Comparison of ENCODE assay signal across 27 cellular contexts in the genomic region with DNA sequence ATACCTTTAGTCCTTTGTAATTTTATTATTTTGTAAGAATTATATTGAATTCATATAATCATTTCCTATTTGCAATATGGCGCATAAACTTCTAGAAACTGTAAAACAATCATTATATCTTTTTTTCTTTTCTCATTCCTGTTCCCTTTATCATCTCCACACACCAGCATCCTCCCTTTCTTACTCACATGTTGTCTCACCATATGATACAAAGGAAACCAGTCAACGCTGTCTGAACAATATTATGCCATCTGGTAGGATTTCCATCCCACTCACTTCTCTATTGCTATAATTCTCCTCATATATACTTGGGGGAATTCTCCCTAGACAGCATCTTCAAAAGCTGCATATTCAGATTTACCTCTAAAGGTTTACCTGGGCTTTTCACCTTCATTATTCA.
DNase-seq lines count a peak whose midpoint lies in the region; ATAC-seq and TF ChIP-seq lines count a peak whose summit lies in the region.
"Had no signal": no experiment of that assay in that cellular context is flagged by ENCODE, and none has a peak within 500 bp of the region (broad histone marks: within the 10 kb centered on the region; RNA-seq: fewer than 3 reads in every experiment).

No MANE protein-coding gene starts in this region.

- DNase-seq in GM23338 (ENCODE audit: low spot score) (no peak), NCI-H226 (peak; percentile 36), epithelial cell of prostate (ENCODE audit: low read depth, low spot score) (no peak), neural progenitor cell (ENCODE audit: low spot score) (no peak), NOMO-1 (lab: John Stamatoyannopoulos, UW; ENCODE audit: unreplicated experiment in 2 of 2) (no peak)
- no peak for DNase-seq in stimulated activated naive CD8-positive, alpha-beta T cell treated with anti-CD3 and anti-CD28 coated beads, Interleukin-15, Interleukin-2, amounts not matched to agents 100 U/mL and 50 U/mL, for 24 hours
- DNase-seq: activated CD4-positive, alpha-beta T cell treated with anti-CD3 and anti-CD28 coated beads, Interleukin-2, amount 10 ng/mL, durations not matched to agents 24 days and 14 days; activated naive CD4-positive, alpha-beta T cell; activated T-cell treated with anti-CD3 and anti-CD28 coated beads, Interleukin-2, amount 50 U/mL, for 48 hours; amniotic stem cell; CD4-positive, CD25-positive, alpha-beta regulatory T cell; endodermal cell; left ventricle myocardium inferior; midbrain; MV-4-11; naive thymus-derived CD8-positive, alpha-beta T cell; NCI-H146; NCI-H748 treated with DMSO at 0.1 percent for 48 hours; retina; stimulated activated CD4-positive, alpha-beta T cell treated with anti-CD3 and anti-CD28 coated beads, Interleukin-12 subunit alpha, Interleukin-12 subunit beta, amount 100 ng/mL, for 4 hours; stimulated activated CD4-positive, alpha-beta T cell treated with anti-CD3 and anti-CD28 coated beads, Interleukin-4, amount 100 ng/mL, for 4 hours; stimulated activated naive CD4-positive, alpha-beta T cell; T-helper 17 cell had no signal

- H3K27ac ChIP-seq in GM23338 (ENCODE audit: low read depth) (no peak overlapping the region), epithelial cell of prostate (peak overlapping the region; percentile 65), neural progenitor cell (no peak overlapping the region)
- H3K27ac ChIP-seq: left ventricle myocardium inferior, RWPE1, SK-N-MC, vagina had no signal

- ATAC-seq in GM23338 (no peak), HG02981 (IDR thresholded peaks at IDR 0.05; ENCODE audit: unreplicated experiment) (no peak)
- no peak for ATAC-seq in stimulated activated naive CD8-positive, alpha-beta T cell treated with anti-CD3 and anti-CD28 coated beads, Interleukin-15, Interleukin-2, amounts not matched to agents 100 U/mL and 50 U/mL, for 24 hours
- ATAC-seq: naive thymus-derived CD8-positive, alpha-beta T cell; T-helper 17 cell had no signal

- H3K4me1 Mint-ChIP-seq in GM23338 (peaks cover 21% of the 10 kb centered on the region), neural progenitor cell (peaks cover 22% of the 10 kb centered on the region)
- H3K4me1 Mint-ChIP-seq: activated CD4-positive, alpha-beta T cell treated with anti-CD3 and anti-CD28 coated beads, Interleukin-2, amount 10 ng/mL, durations not matched to agents 24 days and 14 days; CD4-positive, CD25-positive, alpha-beta regulatory T cell; T-helper 17 cell had no signal

- no peak for TF ChIP-seq CTCF in GM23338 (conservative IDR thresholded peaks at IDR 0.05; ENCODE audit: low read depth in 2 of 2)
- TF ChIP-seq CTCF in neural progenitor cell (IDR thresholded peaks at IDR 0.05): no peak

- no peak overlapping the region for H3K4me3 Mint-ChIP-seq in GM23338
- no peak overlapping the region for H3K4me3 Mint-ChIP-seq in neural progenitor cell
- H3K4me3 Mint-ChIP-seq: activated CD4-positive, alpha-beta T cell treated with anti-CD3 and anti-CD28 coated beads, Interleukin-2, amount 10 ng/mL, durations not matched to agents 24 days and 14 days; CD4-positive, CD25-positive, alpha-beta regulatory T cell; endodermal cell; naive thymus-derived CD8-positive, alpha-beta T cell; T-helper 17 cell had no signal

- no peaks in the 10 kb centered on the region for H4K20me1 ChIP-seq in GM23338 (replicated peaks; ENCODE audit: insufficient read depth)
- no peaks in the 10 kb centered on the region for H4K20me1 ChIP-seq in neural progenitor cell (ENCODE audit: low read depth)

- H3K9ac ChIP-seq in neural progenitor cell: no peak overlapping the region

- H3K27me3 ChIP-seq in GM23338 (ENCODE audit: insufficient read depth) (no peaks in the 10 kb centered on the region), neural progenitor cell (no peaks in the 10 kb centered on the region)
- H3K27me3 ChIP-seq: vagina had no signal

- H3K9me2 ChIP-seq in GM23338 (ENCODE audit: insufficient read depth): no peaks in the 10 kb centered on the region

- H3K27me3 Mint-ChIP-seq in GM23338 (ENCODE audit: insufficient read depth, low read depth, poor library complexity) (no peaks in the 10 kb centered on the region), neural progenitor cell (ENCODE audit: insufficient read depth, low read depth) (peaks cover 2% of the 10 kb centered on the region)
- H3K27me3 Mint-ChIP-seq: activated CD4-positive, alpha-beta T cell treated with anti-CD3 and anti-CD28 coated beads, Interleukin-2, amount 10 ng/mL, durations not matched to agents 24 days and 14 days; CD4-positive, CD25-positive, alpha-beta regulatory T cell; naive thymus-derived CD8-positive, alpha-beta T cell; T-helper 17 cell had no signal

- H3K9me3 ChIP-seq in neural progenitor cell (ENCODE audit: low read depth): no peaks in the 10 kb centered on the region
- H3K9me3 ChIP-seq: left ventricle myocardium inferior, vagina had no signal

- H3K27ac Mint-ChIP-seq in GM23338 (peak overlapping the region; percentile 76; the same call in 1 of the 2 replicates), neural progenitor cell (peak overlapping the region; percentile 55)
- H3K27ac Mint-ChIP-seq: activated CD4-positive, alpha-beta T cell treated with anti-CD3 and anti-CD28 coated beads, Interleukin-2, amount 10 ng/mL, durations not matched to agents 24 days and 14 days; CD4-positive, CD25-positive, alpha-beta regulatory T cell; naive thymus-derived CD8-positive, alpha-beta T cell; T-helper 17 cell had no signal

- H2AFZ ChIP-seq in GM23338 (no peak overlapping the region), neural progenitor cell (replicated peaks) (no peak overlapping the region)

- H3F3A ChIP-seq in GM23338 (replicated peaks; ENCODE audit: low read depth) (no peaks in the 10 kb centered on the region), neural progenitor cell (ENCODE audit: low read depth) (no peaks in the 10 kb centered on the region)

- H3K36me3 ChIP-seq in GM23338 (ENCODE audit: insufficient read depth) (no peaks in the 10 kb centered on the region), neural progenitor cell (no peaks in the 10 kb centered on the region)
- H3K36me3 ChIP-seq: left ventricle myocardium inferior, vagina had no signal

- H3K9me3 Mint-ChIP-seq in GM23338 (no peaks in the 10 kb centered on the region), neural progenitor cell (peaks cover 8% of the 10 kb centered on the region)
- H3K9me3 Mint-ChIP-seq: activated CD4-positive, alpha-beta T cell treated with anti-CD3 and anti-CD28 coated beads, Interleukin-2, amount 10 ng/mL, durations not matched to agents 24 days and 14 days; endodermal cell had no signal

- H3K4me2 ChIP-seq in GM23338 (no peak overlapping the region), neural progenitor cell (no peak overlapping the region)

- H3K79me2 ChIP-seq in GM23338 (replicated peaks; ENCODE audit: insufficient read depth) (no peaks in the 10 kb centered on the region), neural progenitor cell (ENCODE audit: low read depth) (no peaks in the 10 kb centered on the region)

- H3K4me1 ChIP-seq in GM23338 (ENCODE audit: insufficient read depth) (peaks cover 16% of the 10 kb centered on the region), neural progenitor cell (peaks cover 19% of the 10 kb centered on the region)
- H3K4me1 ChIP-seq: vagina had no signal

- H3K4me3 ChIP-seq in GM23338 (no peak overlapping the region), neural progenitor cell (no peak overlapping the region)
- H3K4me3 ChIP-seq: left ventricle myocardium inferior, SK-N-MC, vagina had no signal

- H3K36me3 Mint-ChIP-seq in GM23338 (ENCODE audit: low read depth) (no peaks in the 10 kb centered on the region), neural progenitor cell (peaks cover 4% of the 10 kb centered on the region)
- H3K36me3 Mint-ChIP-seq: CD4-positive, CD25-positive, alpha-beta regulatory T cell; naive thymus-derived CD8-positive, alpha-beta T cell had no signal

TF ChIP-seq in GM23338, 12 proteins besides CTCF, POLR2A, EP300 and RAD21 (continues in another document):
- TF ChIP-seq CREB1 (CRISPR knock-in tag; IDR thresholded peaks at IDR 0.05; ENCODE audit: low read depth) (no peak), ZNF331 (CRISPR knock-in tag; IDR thresholded peaks at IDR 0.05; ENCODE audit: low read depth) (no peak), REST (IDR thresholded peaks at IDR 0.05; ENCODE audit: unreplicated experiment) (no peak), JUNB (IDR thresholded peaks at IDR 0.05; ENCODE audit: unreplicated experiment) (no peak), STAT1 (IDR thresholded peaks at IDR 0.05; ENCODE audit: unreplicated experiment) (no peak), POLR2AphosphoS5 (IDR thresholded peaks at IDR 0.05; ENCODE audit: low read depth) (no peak), ZNF114 (CRISPR knock-in tag; IDR thresholded peaks at IDR 0.05) (no peak), EZH2 (IDR thresholded peaks at IDR 0.05; ENCODE audit: low read depth, unreplicated experiment) (no peak)
